In the genomic region with DNA sequence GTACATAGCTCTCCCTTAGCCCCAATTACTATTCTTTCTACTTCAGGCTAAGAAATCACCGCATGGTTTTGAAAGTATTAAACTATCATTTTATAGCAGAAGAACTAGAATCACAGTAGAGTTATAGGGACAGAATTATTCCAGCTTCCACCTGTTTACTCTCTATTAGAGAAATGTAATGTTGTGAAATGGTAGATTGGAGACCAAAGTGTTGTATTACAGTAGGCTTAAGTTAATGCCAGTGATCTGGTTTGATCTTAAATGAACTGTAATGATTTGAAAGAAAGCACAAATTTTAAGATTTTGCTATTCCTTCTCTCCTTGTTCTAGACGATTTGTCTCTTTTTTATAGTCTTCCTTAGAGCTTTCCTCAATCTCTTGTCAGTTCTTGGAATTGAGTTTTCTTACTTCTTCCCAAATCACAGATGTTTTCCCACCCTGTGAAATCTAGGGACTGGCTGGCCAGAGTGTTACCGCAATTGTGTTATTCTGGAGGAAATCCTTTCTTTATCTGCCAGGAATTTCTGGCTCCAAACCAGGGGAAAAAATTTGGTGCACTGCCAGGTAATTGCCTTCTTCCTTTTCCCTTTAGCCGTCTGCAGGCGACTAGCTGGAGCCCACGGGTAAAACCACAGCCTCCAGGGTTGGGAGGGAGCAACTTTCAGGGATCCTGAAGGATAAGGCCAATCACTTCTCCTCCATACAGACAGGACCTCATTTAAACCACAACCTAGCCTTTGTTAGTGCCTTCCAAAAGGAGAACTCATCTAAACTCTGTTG, we compare ENCODE assay signal across 8 cellular contexts.
DNase-seq lines count a peak whose midpoint lies in the region; ATAC-seq lines count a peak whose summit lies in the region.
"Had no signal": no experiment of that assay in that cellular context is flagged by ENCODE, and none has a peak within 500 bp of the region (broad histone marks: within the 10 kb centered on the region; RNA-seq: fewer than 3 reads in every experiment).

No MANE protein-coding gene starts in this region.

- ATAC-seq in GM19463 (IDR thresholded peaks at IDR 0.05; ENCODE audit: unreplicated experiment) = no peak

- DNase-seq in HS-27A (ENCODE audit: low read depth) (peak; percentile 58), amniotic epithelial cell (ENCODE audit: low read depth) (peak; percentile 89), iPS-NIHi11 (ENCODE audit: low spot score) (peak; percentile 42), superior temporal gyrus (ENCODE audit: extremely low spot score) (peak; percentile 49), OCI-M2 (lab: John Stamatoyannopoulos, UW; ENCODE audit: unreplicated experiment) (no peak)
- DNase-seq in stimulated activated CD4-positive, alpha-beta T cell treated with anti-CD3 and anti-CD28 coated beads, Interleukin-2, amount 100 ng/mL, for 24 hours = no peak
- DNase-seq: naive B cell had no signal

Comparison
In these comparisons a context has a peak if more than half of its experiments do, and no peak if none do; other contexts are left out.
1. DNase-seq: peak in HS-27A (single experiment), amniotic epithelial cell (single experiment), iPS-NIHi11 (single experiment) and superior temporal gyrus (single experiment); none in OCI-M2 (single experiment) and stimulated activated CD4-positive, alpha-beta T cell treated with anti-CD3 and anti-CD28 coated beads, Interleukin-2, amount 100 ng/mL, for 24 hours (0 of 2).